ENCODE assay signal across 14 cellular contexts in genomic region chr19:1630012-1630411, GRCh38. TPM values are rescaled to one million over a fixed set of nuclear protein-coding genes. Genes with fewer than 3 reads are reported as not detected.
DNase-seq lines count a peak whose midpoint lies in the region; ATAC-seq and TF ChIP-seq lines count a peak whose summit lies in the region.
"Had no signal": no experiment of that assay in that cellular context is flagged by ENCODE, and none has a peak within 500 bp of the region (broad histone marks: within the 10 kb centered on the region; RNA-seq: fewer than 3 reads in every experiment).

No MANE protein-coding gene starts in this region.

- H3K9ac ChIP-seq in BLaER1, result 0 out of 2 replicates have a peak overlapping the region, but pooled peaks have one; percentile 15

- CTCF ChIA-PET in OCI-LY7 (lab: Charles Lee; ENCODE audit: unreplicated experiment), result no interaction called here

- no peak for TF ChIP-seq CTCF in OCI-LY7 (conservative IDR thresholded peaks at IDR 0.05; ENCODE audit: low read length)
- TF ChIP-seq CTCF in osteoblast (IDR thresholded peaks at IDR 0.05; ENCODE audit: extremely low read depth, low read depth, low read length), result no peak

- no TSS peak for BruUV-seq in OCI-LY7 (replicated peaks; lab: Mats Ljungman, UMichigan)

- H3K9me2 ChIP-seq in OCI-LY7 (ENCODE audit: insufficient read depth, low read length), result no peaks in the 10 kb centered on the region

- TF ChIP-seq POLR2A in GM18951 (IDR thresholded peaks at IDR 0.05; ENCODE audit: extremely low read depth, insufficient read depth, insufficient read length), result peak; percentile 10

- in situ Hi-C loops in GM18951 (cut with MboI; ENCODE audit: low sequenced_read_pairs, unreplicated experiment), result no loop called here

- H3K27me3 ChIP-seq in BLaER1, result 0 out of 2 replicates have a peak, but pooled peaks cover 3% of the 10 kb centered on the region
- no peaks in the 10 kb centered on the region for H3K27me3 ChIP-seq in osteoblast (ENCODE audit: insufficient read depth, low read length)

- peaks cover 71% of the 10 kb centered on the region for H3K4me1 ChIP-seq in BLaER1
- no peaks in the 10 kb centered on the region for H3K4me1 ChIP-seq in OCI-LY7 (ENCODE audit: insufficient read depth, low read length, poor library complexity, severe bottlenecking)
- H3K4me1 ChIP-seq in osteoblast (ENCODE audit: insufficient read depth, low read length), result no peaks in the 10 kb centered on the region

- ATAC-seq in GM21423 (IDR thresholded peaks at IDR 0.05; ENCODE audit: unreplicated experiment), result no peak
- ATAC-seq: A549 had no signal

- no peak overlapping the region for H3K4me3 ChIP-seq in BLaER1
- H3K4me3 ChIP-seq in OCI-LY7 (ENCODE audit: low read depth, low read length, poor library complexity, severe bottlenecking), result no peak overlapping the region
- H3K4me3 ChIP-seq in osteoblast (ENCODE audit: insufficient read depth, low read length), result no peak overlapping the region
- H3K4me3 ChIP-seq: A549 had no signal

- H3K9me3 ChIP-seq in BLaER1 (no peaks in the 10 kb centered on the region), OCI-LY7 (ENCODE audit: low read length) (no peaks in the 10 kb centered on the region), osteoblast (ENCODE audit: low read depth, low read length) (no peaks in the 10 kb centered on the region)

- H3K79me2 ChIP-seq in OCI-LY7 (ENCODE audit: insufficient read depth, low read depth, low read length), result peaks cover 55% of the 10 kb centered on the region
- H3K79me2 ChIP-seq in osteoblast (ENCODE audit: insufficient read depth, low read length), result peaks cover 5% of the 10 kb centered on the region

- DNase-seq in OCI-LY7 (ENCODE audit: low spot score) (no peak), osteoblast (ENCODE audit: insufficient read length, low spot score, missing footprints) (peak; percentile 81), substantia nigra (lab: John Stamatoyannopoulos, UW) (no peak), NCI-H345 treated with DMSO at 0.1 percent for 48 hours (lab: John Stamatoyannopoulos, UW; ENCODE audit: unreplicated experiment) (no peak)
- DNase-seq: AML-193; CD4-positive, alpha-beta memory T cell; DMS153; DMS79; GDM1; H9 had no signal

- H4K20me1 ChIP-seq in BLaER1, result peaks cover 90% of the 10 kb centered on the region
- peaks cover 23% of the 10 kb centered on the region for H4K20me1 ChIP-seq in OCI-LY7 (ENCODE audit: insufficient read depth, low read length)
- peaks cover 11% of the 10 kb centered on the region for H4K20me1 ChIP-seq in osteoblast (ENCODE audit: insufficient read depth, low read length)

- POLR2A ChIA-PET in OCI-LY7 (lab: Charles Lee), result no interaction called here

- H2AFZ ChIP-seq in OCI-LY7 (ENCODE audit: low read length), result no peak overlapping the region
- no peak overlapping the region for H2AFZ ChIP-seq in osteoblast (ENCODE audit: low read length)

- intact Hi-C loops in OCI-LY7 (cut with micrococcal nuclease; ENCODE audit: unreplicated experiment), result no loop called here

- H3K4me2 ChIP-seq in BLaER1, result peak overlapping the region; percentile 10; the same call in 1 of the 2 replicates
- no peak overlapping the region for H3K4me2 ChIP-seq in OCI-LY7 (ENCODE audit: low read length)
- no peak overlapping the region for H3K4me2 ChIP-seq in osteoblast (ENCODE audit: insufficient read depth, low read length)
- H3K4me2 ChIP-seq: A549 had no signal

- H3K36me3 ChIP-seq in BLaER1, result peaks cover 86% of the 10 kb centered on the region
- H3K36me3 ChIP-seq in OCI-LY7 (ENCODE audit: insufficient read depth, low read length), result peaks cover 87% of the 10 kb centered on the region
- H3K36me3 ChIP-seq in osteoblast (ENCODE audit: insufficient read depth, low read length), result peaks cover 16% of the 10 kb centered on the region

- H3K27ac ChIP-seq in BLaER1 (0 out of 2 replicates have a peak overlapping the region, but pooled peaks have one; percentile 44), OCI-LY7 (ENCODE audit: low read depth, low read length, poor library complexity, severe bottlenecking) (peak overlapping the region; percentile 6), osteoblast (ENCODE audit: low read depth, low read length) (no peak overlapping the region), substantia nigra (ENCODE audit: low read depth, low read length, poor library complexity, severe bottlenecking) (no peak overlapping the region)
- H3K27ac ChIP-seq: A549 had no signal

RNA-seq across cellular contexts. Expression of gene TCF3, which starts 22.4 kb away (rescaled TPM):
- total RNA-seq in OCI-LY7 (2014; rRNA removed; shearing (Covaris generic)), result 413 and 518 TPM in 2 replicates
- total RNA-seq in OCI-LY7 (2022) (811 and 878 TPM in 2 replicates), osteoblast (46.6 and 55.0 TPM in 2 replicates)

RNA-seq across cellular contexts. Expression of gene UQCR11, which starts 24.8 kb away (rescaled TPM):
- total RNA-seq in OCI-LY7 (2014; rRNA removed; shearing (Covaris generic)), result 85.3 and 86.2 TPM in 2 replicates
- total RNA-seq in OCI-LY7 (2022) (143 and 187 TPM in 2 replicates), osteoblast (37.4 and 39.4 TPM in 2 replicates)

RNA-seq across cellular contexts. Expression of gene MBD3, which starts 37.3 kb away (rescaled TPM):
- 147 and 172 TPM in 2 replicates for total RNA-seq in OCI-LY7 (2014; rRNA removed; shearing (Covaris generic))
- 168 TPM in 2 replicates for total RNA-seq in OCI-LY7 (2022)
- 76.9 and 78.5 TPM in 2 replicates for total RNA-seq in osteoblast

Comparison
In these comparisons a context has a peak if more than half of its experiments do, and no peak if none do; other contexts are left out.
1. H3K27ac ChIP-seq: peak in BLaER1 (single experiment) and OCI-LY7 (single experiment); none in osteoblast (single experiment) and substantia nigra (single experiment).